18 cellular contexts compared by ENCODE assay signal in the genomic region with DNA sequence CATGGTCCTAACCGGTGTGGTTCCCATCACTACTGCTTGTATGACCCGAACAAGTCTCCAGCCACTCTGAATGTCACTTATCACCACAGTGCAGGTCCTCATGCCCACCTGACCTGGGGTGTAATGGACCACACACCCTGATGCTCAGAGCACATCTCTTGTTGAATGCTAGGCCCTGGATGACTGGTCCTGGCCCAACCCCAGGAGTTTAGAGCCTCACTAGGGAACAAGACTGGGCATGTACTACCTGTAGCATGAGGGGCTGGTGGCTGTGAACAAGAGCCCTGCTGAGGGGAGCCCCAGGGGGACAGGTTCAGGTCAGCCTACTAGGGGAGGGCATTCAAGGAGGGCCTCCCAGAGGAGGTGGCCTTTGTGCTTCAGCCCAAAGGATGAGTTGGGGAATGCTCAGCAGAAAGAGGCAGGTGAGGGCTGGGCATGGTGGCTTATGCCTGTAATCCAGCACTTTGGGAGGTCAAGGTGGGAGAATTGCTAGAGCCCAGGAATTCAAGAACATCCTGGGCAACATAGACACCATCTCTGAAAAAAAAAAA. TPM values are rescaled to one million over a fixed set of nuclear protein-coding genes. Genes with fewer than 3 reads are reported as not detected.
A peak's percentile ranks its signal among the peaks of the same experiment; 100 is the strongest.
DNase-seq lines count a peak whose midpoint lies in the region; TF ChIP-seq lines count a peak whose summit lies in the region.
"Had no signal": no experiment of that assay in that cellular context is flagged by ENCODE, and none has a peak within 500 bp of the region (broad histone marks: within the 10 kb centered on the region; RNA-seq: fewer than 3 reads in every experiment).

No MANE protein-coding gene starts in this region.

- no peak for DNase-seq in cardiac muscle cell (ENCODE audit: low read depth in 1 of 2, low spot score in 1 of 2)
- DNase-seq in cardiac septum (ENCODE audit: low spot score), result no peak
- DNase-seq in mesenchymal stem cell, result no peak
- no peak for DNase-seq in type B pancreatic cell (ENCODE audit: extremely low spot score, unreplicated experiment)
- no peak for DNase-seq in DMS79 treated with DMSO at 0.1 percent for 48 hours (lab: John Stamatoyannopoulos, UW)
- DNase-seq in activated CD4-positive, alpha-beta T cell treated with anti-CD3 and anti-CD28 coated beads for 48 hours, result no peak
- no peak for DNase-seq in testis
- DNase-seq: activated CD8-positive, alpha-beta memory T cell treated with anti-CD3 and anti-CD28 coated beads, Interleukin-2, amount 10 ng/mL, durations not matched to agents 7 days and 5 days; activated effector memory CD4-positive, alpha-beta T cell treated with Interleukin-2 at 50 U/mL for 16 hours; amniotic stem cell; CD8-positive, alpha-beta T cell; esophagus squamous epithelium; MM.1S; NCI-H82; T-helper 9 cell had no signal

- no peak overlapping the region for H2AK5ac ChIP-seq in mesenchymal stem cell (ENCODE audit: low read length, severe bottlenecking)

- no peak overlapping the region for H2BK5ac ChIP-seq in mesenchymal stem cell (ENCODE audit: low read depth, low read length, poor library complexity, severe bottlenecking)

- no peak overlapping the region for H3K14ac ChIP-seq in mesenchymal stem cell (ENCODE audit: low read length in 2 of 2)

- intact Hi-C loops in cardiac septum (cut with DNase I), result no loop called here
- intact Hi-C loops in testis (cut with DNase I; ENCODE audit: low total_unique reads), result no loop called here

- H3K27me3 Mint-ChIP-seq in type B pancreatic cell, result no peaks in the 10 kb centered on the region
- H3K27me3 Mint-ChIP-seq: activated CD8-positive, alpha-beta memory T cell treated with anti-CD3 and anti-CD28 coated beads, Interleukin-2, amount 10 ng/mL, durations not matched to agents 7 days and 5 days had no signal

- H3K4me3 Mint-ChIP-seq in type B pancreatic cell, result no peak overlapping the region
- H3K4me3 Mint-ChIP-seq: activated CD8-positive, alpha-beta memory T cell treated with anti-CD3 and anti-CD28 coated beads, Interleukin-2, amount 10 ng/mL, durations not matched to agents 7 days and 5 days; CD8-positive, alpha-beta T cell had no signal

- H2BK15ac ChIP-seq in mesenchymal stem cell (ENCODE audit: low read depth, poor library complexity, severe bottlenecking), result no peak overlapping the region

- H2BK12ac ChIP-seq in mesenchymal stem cell (ENCODE audit: low read length in 2 of 2), result no peak overlapping the region

- peaks cover 8% of the 10 kb centered on the region for H3K79me1 ChIP-seq in mesenchymal stem cell (replicated peaks; ENCODE audit: low read length, poor library complexity, severe bottlenecking)

- H3K4me3 ChIP-seq in cardiac muscle cell (no peak overlapping the region), Loucy (ENCODE audit: low read length, poor library complexity, severe bottlenecking) (no peak overlapping the region), mesenchymal stem cell (ENCODE audit: insufficient read depth in 1 of 2, low read depth in 1 of 2, low read length in 2 of 2) (no peak overlapping the region), testis (no peak overlapping the region)
- H3K4me3 ChIP-seq: esophagus squamous epithelium, pancreas, SK-N-MC had no signal

- no peak overlapping the region for H4K91ac ChIP-seq in mesenchymal stem cell (ENCODE audit: low read length)

- H3K9me3 Mint-ChIP-seq in type B pancreatic cell, result no peaks in the 10 kb centered on the region
- H3K9me3 Mint-ChIP-seq: CD8-positive, alpha-beta T cell had no signal

- TF ChIP-seq POLR2A in testis (IDR thresholded peaks at IDR 0.05), result no peak

- peaks cover 100% of the 10 kb centered on the region for H3K79me2 ChIP-seq in Loucy (ENCODE audit: insufficient read depth, low read length)

- peak overlapping the region; percentile 21 for H2BK120ac ChIP-seq in mesenchymal stem cell (ENCODE audit: low read depth, low read length)

- no peaks in the 10 kb centered on the region for H3K9me2 ChIP-seq in Loucy (replicated peaks; ENCODE audit: low read depth, low read length)

- H3F3A ChIP-seq in Loucy (ENCODE audit: low read depth), result no peaks in the 10 kb centered on the region

- TF ChIP-seq CTCF in cardiac muscle cell (IDR thresholded peaks at IDR 0.05; ENCODE audit: low read depth, low read length) (no peak), Loucy (conservative IDR thresholded peaks at IDR 0.05; ENCODE audit: low read length) (no peak), type B pancreatic cell (conservative IDR thresholded peaks at IDR 0.05) (no peak), testis (IDR thresholded peaks at IDR 0.05) (no peak)

- 97% methylated on average over 2 of the region's 2 CpGs for WGBS in mesenchymal stem cell
- WGBS in testis, 2 donors, result 92 to 100% methylated on average over 2 of the region's 2 CpGs

- H4K20me1 ChIP-seq in Loucy (ENCODE audit: insufficient read depth, low read length, poor library complexity, severe bottlenecking), result peaks cover 95% of the 10 kb centered on the region

- H3K9me3 ChIP-seq in cardiac muscle cell (ENCODE audit: low read depth), result no peaks in the 10 kb centered on the region
- H3K9me3 ChIP-seq in Loucy (ENCODE audit: insufficient read depth, low read depth, low read length), result no peaks in the 10 kb centered on the region
- H3K9me3 ChIP-seq in mesenchymal stem cell (ENCODE audit: control insufficient read depth, low read length), result no peaks in the 10 kb centered on the region
- H3K9me3 ChIP-seq in testis, result no peaks in the 10 kb centered on the region
- H3K9me3 ChIP-seq: esophagus squamous epithelium, pancreas had no signal

- H3K4me1 Mint-ChIP-seq in type B pancreatic cell (ENCODE audit: unreplicated experiment), result peaks cover 59% of the 10 kb centered on the region

- H3K27me3 ChIP-seq in cardiac muscle cell, result no peaks in the 10 kb centered on the region
- no peaks in the 10 kb centered on the region for H3K27me3 ChIP-seq in Loucy (ENCODE audit: insufficient read depth, low read length, poor library complexity, severe bottlenecking)
- no peaks in the 10 kb centered on the region for H3K27me3 ChIP-seq in mesenchymal stem cell (ENCODE audit: control insufficient read depth in 1 of 2, insufficient read depth in 1 of 2, low read length in 2 of 2)
- no peaks in the 10 kb centered on the region for H3K27me3 ChIP-seq in testis
- H3K27me3 ChIP-seq: esophagus squamous epithelium, pancreas had no signal

- H3K36me3 ChIP-seq in cardiac muscle cell, result no peaks in the 10 kb centered on the region
- peaks cover 13% of the 10 kb centered on the region; the same call in 1 of the 2 replicates for H3K36me3 ChIP-seq in Loucy (ENCODE audit: insufficient read depth, low read length)
- H3K36me3 ChIP-seq in mesenchymal stem cell (ENCODE audit: control insufficient read depth in 1 of 2, insufficient read depth in 2 of 2, low read depth in 1 of 2, low read length in 2 of 2), result peaks cover 38 to 60% of the 10 kb centered on the region in 2 experiments
- no peaks in the 10 kb centered on the region for H3K36me3 ChIP-seq in testis (ENCODE audit: low read depth, missing control alignments)
- H3K36me3 ChIP-seq: pancreas had no signal

- H2AFZ ChIP-seq in Loucy (ENCODE audit: low read length) (no peak overlapping the region), mesenchymal stem cell (ENCODE audit: low read depth, low read length) (no peak overlapping the region)

- no peak overlapping the region for H3K4ac ChIP-seq in mesenchymal stem cell (ENCODE audit: low read depth in 1 of 2, low read length in 2 of 2)

- H3K4me2 ChIP-seq in Loucy (ENCODE audit: low read depth, low read length, poor library complexity, severe bottlenecking) (no peak overlapping the region), mesenchymal stem cell (ENCODE audit: low read length, poor library complexity, severe bottlenecking) (no peak overlapping the region)

- H3K4me1 ChIP-seq in cardiac muscle cell (ENCODE audit: low read depth) (peaks cover 60% of the 10 kb centered on the region), Loucy (ENCODE audit: insufficient read depth, low read length, poor library complexity, severe bottlenecking) (peaks cover 70% of the 10 kb centered on the region), mesenchymal stem cell (ENCODE audit: control insufficient read depth, insufficient read depth, low read depth, low read length) (peaks cover 72% of the 10 kb centered on the region), testis (peaks cover 44% of the 10 kb centered on the region)

- peak overlapping the region; percentile 92 for H3K27ac ChIP-seq in cardiac muscle cell
- no peak overlapping the region for H3K27ac ChIP-seq in mesenchymal stem cell (ENCODE audit: low read length, poor library complexity, severe bottlenecking)
- no peak overlapping the region for H3K27ac ChIP-seq in testis
- H3K27ac ChIP-seq: SK-N-MC had no signal

- peak overlapping the region; percentile 75 for H3K27ac Mint-ChIP-seq in type B pancreatic cell
- H3K27ac Mint-ChIP-seq: activated CD8-positive, alpha-beta memory T cell treated with anti-CD3 and anti-CD28 coated beads, Interleukin-2, amount 10 ng/mL, durations not matched to agents 7 days and 5 days; CD8-positive, alpha-beta T cell had no signal

- H3K18ac ChIP-seq in mesenchymal stem cell (ENCODE audit: low read depth in 1 of 2, low read length in 2 of 2), result no peak overlapping the region

- no peak overlapping the region for H4K8ac ChIP-seq in mesenchymal stem cell (ENCODE audit: low read length)

- H3K23ac ChIP-seq in mesenchymal stem cell (ENCODE audit: low read length in 2 of 2), result no peak overlapping the region

- peaks cover 4% of the 10 kb centered on the region for H3K36me3 Mint-ChIP-seq in type B pancreatic cell
- H3K36me3 Mint-ChIP-seq: activated CD8-positive, alpha-beta memory T cell treated with anti-CD3 and anti-CD28 coated beads, Interleukin-2, amount 10 ng/mL, durations not matched to agents 7 days and 5 days; CD8-positive, alpha-beta T cell had no signal

- H3K9ac ChIP-seq in Loucy (ENCODE audit: low read depth, low read length, poor library complexity, severe bottlenecking) (peak overlapping the region; percentile 16), mesenchymal stem cell (ENCODE audit: low read length) (no peak overlapping the region)

RNA-seq across cellular contexts. Expression of a gene that starts 31.2 kb away (rescaled TPM):
- 57.1 and 78.8 TPM in 2 replicates for total RNA-seq in cardiac muscle cell
- 48.2 and 57.7 TPM in 2 replicates for polyA plus RNA-seq in cardiac muscle cell
- total RNA-seq in cardiac septum, result 40.7 TPM
- 36.4 TPM for polyA plus RNA-seq in mesenchymal stem cell (2013, experiment 1 of 2)
- polyA plus RNA-seq in mesenchymal stem cell (2013, experiment 2 of 2), result 35.8 TPM
- 62.2 and 102 TPM in 2 replicates for total RNA-seq in type B pancreatic cell (ENCODE audit: low replicate concordance)
- total RNA-seq in testis, result 10 to 100 TPM; 18.8 to 22.0 TPM
- polyA plus RNA-seq in testis (ENCODE audit: insufficient read depth, low read depth, low replicate concordance), result 15.2 TPM
